1 cellular context compared by ENCODE assay signal in genomic region chr18:34999734-35000397, GRCh38.
TF ChIP-seq lines count a peak whose summit lies in the region.

No MANE protein-coding gene starts in this region.

TF ChIP-seq in H1, 55 proteins besides CTCF, POLR2A, EP300 and RAD21 (continued from another document):
- no peak for TF ChIP-seq ATF2 (IDR thresholded peaks at IDR 0.05; ENCODE audit: low read length)
- no peak for TF ChIP-seq NANOG (IDR thresholded peaks at IDR 0.05; ENCODE audit: insufficient read depth, low read depth, low read length, poor library complexity, severe bottlenecking)
- no peak for TF ChIP-seq RBBP5 (IDR thresholded peaks at IDR 0.05; ENCODE audit: borderline replicate concordance, low read depth, low read length)
- no peak for TF ChIP-seq SP1 (IDR thresholded peaks at IDR 0.05; ENCODE audit: low read depth, low read length)
- TF ChIP-seq PHF8 (conservative IDR thresholded peaks at IDR 0.05; ENCODE audit: low read depth, low read length): no peak
